In genomic region chr9:35262064-35262463, GRCh38 we compare ENCODE assay signal across 37 cellular contexts.
"Had no signal": no experiment of that assay in that cellular context is flagged by ENCODE, and none has a peak within 500 bp of the region (broad histone marks: within the 10 kb centered on the region; RNA-seq: fewer than 3 reads in every experiment).

No MANE protein-coding gene starts in this region.

- H3K27ac ChIP-seq: adrenal gland, body of pancreas, brain microvascular endothelial cell, breast epithelium, VCaP had no signal

- H3K9me3 Mint-ChIP-seq: activated B cell treated with CpG ODN at 0.5 μM for 24 hours; activated CD4-positive, alpha-beta memory T cell treated with anti-CD3 and anti-CD28 coated beads for 36 hours; activated CD4-positive, alpha-beta T cell treated with anti-CD3 and anti-CD28 coated beads, Interleukin-2, amount 10 ng/mL, durations not matched to agents 24 days and 14 days; activated CD8-positive, alpha-beta T cell treated with anti-CD3 and anti-CD28 coated beads for 36 hours; activated naive CD4-positive, alpha-beta T cell treated with anti-CD3 and anti-CD28 coated beads for 36 hours; activated naive CD4-positive, alpha-beta T cell treated with anti-CD3 and anti-CD28 coated beads, Interleukin-2, amount 50 U/mL, for 72 hours; activated naive CD8-positive, alpha-beta T cell treated with anti-CD3 and anti-CD28 coated beads for 36 hours; activated T-cell treated with anti-CD3 and anti-CD28 coated beads, Interleukin-2, amount 50 U/mL, for 4 hours; activated T-cell treated with anti-CD3 and anti-CD28 coated beads, Interleukin-2, amount 50 U/mL, for 72 hours; activated T-helper 1 cell treated with anti-CD3 and anti-CD28 coated beads, Interleukin-12 subunit alpha, Interleukin-12 subunit beta, Interleukin-2, Interleukin-4 antibody, amounts not matched to agents 30 ng/mL and 10 ng/mL and 1 ng/mL, durations not matched to agents 14 hours and 24 hours and 36 hours; activated T-helper 17 cell treated with anti-CD3 and anti-CD28 coated beads, Interleukin-2, amount 50 U/mL, for 72 hours; T-helper 1 cell treated with Interleukin-12 subunit alpha and Interleukin-12 subunit beta and Interleukin-4 antibody, amounts not matched to agents 30 μg/mL and 1 μg/mL, for 36 hours; T-helper 2 cell treated with Interferon-gamma antibody and Interleukin-4, amounts not matched to agents 5 μg/mL and 100 μg/mL, for 36 hours had no signal

- ATAC-seq: activated CD8-positive, alpha-beta T cell treated with anti-CD3 and anti-CD28 coated beads for 36 hours; activated naive CD4-positive, alpha-beta T cell treated with anti-CD3 and anti-CD28 coated beads, Interleukin-2, amount 50 U/mL, for 72 hours; activated T-cell treated with anti-CD3 and anti-CD28 coated beads, Interleukin-2, amount 50 U/mL, for 4 hours; activated T-cell treated with anti-CD3 and anti-CD28 coated beads, Interleukin-2, amount 50 U/mL, for 72 hours; activated T-helper 17 cell treated with anti-CD3 and anti-CD28 coated beads, Interleukin-2, amount 50 U/mL, for 72 hours; body of pancreas had no signal

- H3K36me3 Mint-ChIP-seq: activated CD4-positive, alpha-beta memory T cell treated with anti-CD3 and anti-CD28 coated beads for 36 hours; activated naive CD4-positive, alpha-beta T cell treated with anti-CD3 and anti-CD28 coated beads, Interleukin-2, amount 50 U/mL, for 72 hours; activated naive CD8-positive, alpha-beta T cell treated with anti-CD3 and anti-CD28 coated beads for 36 hours had no signal

- H3K36me3 ChIP-seq: adrenal gland, brain microvascular endothelial cell, breast epithelium had no signal

- DNase-seq: activated B cell treated with CpG ODN at 0.5 μM for 24 hours; activated CD4-positive, alpha-beta memory T cell treated with anti-CD3 and anti-CD28 coated beads for 36 hours; activated CD4-positive, alpha-beta T cell treated with anti-CD3 and anti-CD28 coated beads for 4 hours; activated CD4-positive, alpha-beta T cell treated with anti-CD3 and anti-CD28 coated beads, Interleukin-2, amount 10 ng/mL, durations not matched to agents 24 days and 14 days; activated CD4-positive, alpha-beta T cell treated with anti-CD3 and anti-CD28 coated beads, Interleukin-2, amount 50 U/mL, for 1 hour; activated CD4-positive, alpha-beta T cell treated with anti-CD3 and anti-CD28 coated beads, Interleukin-2, amount 50 U/mL, for 4 hours; activated CD4-positive, CD25-positive, alpha-beta regulatory T cell treated with anti-CD3 and anti-CD28 coated beads, Interleukin-2, amount 50 U/mL, for 72 hours; activated CD8-positive, alpha-beta memory T cell treated with anti-CD3 and anti-CD28 coated beads, Interleukin-2, amount 50 U/mL, for 4 hours; activated CD8-positive, alpha-beta T cell treated with anti-CD3 and anti-CD28 coated beads for 36 hours; activated effector memory CD4-positive, alpha-beta T cell treated with anti-CD3 and anti-CD28 coated beads, Interleukin-2, amount 50 U/mL, for 16 hours; activated gamma-delta T cell treated with Interleukin-2 at 50 U/mL for 16 hours; activated naive CD4-positive, alpha-beta T cell; activated naive CD4-positive, alpha-beta T cell treated with anti-CD3 and anti-CD28 coated beads for 36 hours; activated naive CD4-positive, alpha-beta T cell treated with anti-CD3 and anti-CD28 coated beads, Interleukin-2, amount 50 U/mL, for 16 hours; activated naive CD8-positive, alpha-beta T cell treated with anti-CD3 and anti-CD28 coated beads for 36 hours; activated T-cell treated with anti-CD3 and anti-CD28 coated beads for 4 hours; activated T-cell treated with anti-CD3 and anti-CD28 coated beads, Interleukin-2, amount 50 U/mL, for 1 hour; activated T-cell treated with anti-CD3 and anti-CD28 coated beads, Interleukin-2, amount 50 U/mL, for 4 hours; activated T-cell treated with anti-CD3 and anti-CD28 coated beads, Interleukin-2, amount 50 U/mL, for 72 hours; adrenal gland; amniotic stem cell; aorta; body of pancreas; brain microvascular endothelial cell; central memory CD4-positive, alpha-beta T cell; T-helper 1 cell; T-helper 2 cell; T-helper 9 cell had no signal

- H3K9me3 ChIP-seq: adrenal gland, body of pancreas, breast epithelium had no signal

- FAIRE-seq: astrocyte, TTC549 had no signal

- H3K27ac Mint-ChIP-seq: activated B cell treated with CpG ODN at 0.5 μM for 24 hours; activated CD4-positive, alpha-beta memory T cell treated with anti-CD3 and anti-CD28 coated beads for 36 hours; activated CD4-positive, alpha-beta T cell treated with anti-CD3 and anti-CD28 coated beads, Interleukin-2, amount 10 ng/mL, durations not matched to agents 24 days and 14 days; activated CD8-positive, alpha-beta T cell treated with anti-CD3 and anti-CD28 coated beads for 36 hours; activated naive CD4-positive, alpha-beta T cell treated with anti-CD3 and anti-CD28 coated beads for 36 hours; activated naive CD4-positive, alpha-beta T cell treated with anti-CD3 and anti-CD28 coated beads, Interleukin-2, amount 50 U/mL, for 72 hours; activated naive CD8-positive, alpha-beta T cell treated with anti-CD3 and anti-CD28 coated beads for 36 hours; activated T-cell treated with anti-CD3 and anti-CD28 coated beads, Interleukin-2, amount 50 U/mL, for 72 hours; activated T-helper 1 cell treated with anti-CD3 and anti-CD28 coated beads, Interleukin-12 subunit alpha, Interleukin-12 subunit beta, Interleukin-2, Interleukin-4 antibody, amounts not matched to agents 30 ng/mL and 10 ng/mL and 1 ng/mL, durations not matched to agents 14 hours and 24 hours and 36 hours; activated T-helper 17 cell treated with anti-CD3 and anti-CD28 coated beads, Interleukin-2, amount 50 U/mL, for 72 hours; T-helper 1 cell treated with Interleukin-12 subunit alpha and Interleukin-12 subunit beta and Interleukin-4 antibody, amounts not matched to agents 30 μg/mL and 1 μg/mL, for 36 hours; T-helper 2 cell treated with Interferon-gamma antibody and Interleukin-4, amounts not matched to agents 5 μg/mL and 100 μg/mL, for 36 hours had no signal

- H3K27me3 ChIP-seq: adrenal gland, body of pancreas, brain microvascular endothelial cell, breast epithelium had no signal

- H3K4me1 Mint-ChIP-seq: activated B cell treated with CpG ODN at 0.5 μM for 24 hours; activated CD4-positive, alpha-beta T cell treated with anti-CD3 and anti-CD28 coated beads, Interleukin-2, amount 10 ng/mL, durations not matched to agents 24 days and 14 days; activated naive CD8-positive, alpha-beta T cell treated with anti-CD3 and anti-CD28 coated beads for 36 hours; activated T-helper 17 cell treated with anti-CD3 and anti-CD28 coated beads, Interleukin-2, amount 50 U/mL, for 72 hours had no signal

- H3K4me3 Mint-ChIP-seq: activated B cell treated with CpG ODN at 0.5 μM for 24 hours; activated CD4-positive, alpha-beta memory T cell treated with anti-CD3 and anti-CD28 coated beads for 36 hours; activated CD4-positive, alpha-beta T cell treated with anti-CD3 and anti-CD28 coated beads, Interleukin-2, amount 10 ng/mL, durations not matched to agents 24 days and 14 days; activated CD8-positive, alpha-beta T cell treated with anti-CD3 and anti-CD28 coated beads for 36 hours; activated naive CD4-positive, alpha-beta T cell treated with anti-CD3 and anti-CD28 coated beads for 36 hours; activated naive CD8-positive, alpha-beta T cell treated with anti-CD3 and anti-CD28 coated beads for 36 hours; activated T-cell treated with anti-CD3 and anti-CD28 coated beads, Interleukin-2, amount 50 U/mL, for 4 hours; activated T-cell treated with anti-CD3 and anti-CD28 coated beads, Interleukin-2, amount 50 U/mL, for 72 hours; activated T-helper 1 cell treated with anti-CD3 and anti-CD28 coated beads, Interleukin-12 subunit alpha, Interleukin-12 subunit beta, Interleukin-2, Interleukin-4 antibody, amounts not matched to agents 30 ng/mL and 10 ng/mL and 1 ng/mL, durations not matched to agents 14 hours and 24 hours and 36 hours; activated T-helper 17 cell treated with anti-CD3 and anti-CD28 coated beads, Interleukin-2, amount 50 U/mL, for 72 hours; T-helper 1 cell treated with Interleukin-12 subunit alpha and Interleukin-12 subunit beta and Interleukin-4 antibody, amounts not matched to agents 30 μg/mL and 1 μg/mL, for 36 hours; T-helper 2 cell treated with Interferon-gamma antibody and Interleukin-4, amounts not matched to agents 5 μg/mL and 100 μg/mL, for 36 hours had no signal

- H3K4me3 ChIP-seq: adrenal gland, body of pancreas, breast epithelium had no signal

- H3K4me1 ChIP-seq: breast epithelium had no signal
